Comparison of ENCODE assay signal across 1 cellular context in genomic region chr12:67647547-67648305, GRCh38.
TF ChIP-seq lines count a peak whose summit lies in the region.

No MANE protein-coding gene starts in this region.

TF ChIP-seq in GM23338, 12 proteins besides CTCF, POLR2A, EP300 and RAD21:
- TF ChIP-seq ZNF462 (CRISPR knock-in tag; IDR thresholded peaks at IDR 0.05) (no peak), NANOG (IDR thresholded peaks at IDR 0.05; ENCODE audit: borderline replicate concordance) (no peak), JUNB (IDR thresholded peaks at IDR 0.05; ENCODE audit: unreplicated experiment) (no peak), CREB1 (CRISPR knock-in tag; IDR thresholded peaks at IDR 0.05; ENCODE audit: low read depth) (no peak)
